In the genomic region with DNA sequence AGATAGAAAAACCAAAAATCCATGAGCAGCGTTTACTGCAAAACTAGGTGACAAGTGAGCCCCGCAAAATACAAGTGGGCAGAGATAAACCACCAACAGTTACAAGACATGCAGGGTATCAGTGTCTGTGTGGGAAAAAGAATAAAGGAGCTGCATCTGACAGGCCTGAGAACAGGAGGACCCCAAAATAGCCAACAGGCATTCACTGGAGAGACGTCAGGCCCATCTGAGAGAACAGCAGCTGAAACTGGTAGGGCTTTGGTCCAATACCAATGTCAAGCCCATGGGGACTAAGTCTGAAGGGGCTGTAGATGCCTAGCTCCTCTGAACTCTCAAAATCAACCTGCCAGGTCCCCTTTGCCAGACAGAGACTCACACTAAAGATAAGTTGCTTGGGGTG, we compare ENCODE assay signal across 1 cellular context.
TF ChIP-seq lines count a peak whose summit lies in the region.

No MANE protein-coding gene starts in this region.

TF ChIP-seq in GM23338, 12 proteins besides CTCF, POLR2A, EP300 and RAD21 (continued from another document):
- TF ChIP-seq ZNF462 (CRISPR knock-in tag; IDR thresholded peaks at IDR 0.05): no peak
- TF ChIP-seq JUNB (IDR thresholded peaks at IDR 0.05; ENCODE audit: unreplicated experiment): no peak
- TF ChIP-seq, protein P1, sequence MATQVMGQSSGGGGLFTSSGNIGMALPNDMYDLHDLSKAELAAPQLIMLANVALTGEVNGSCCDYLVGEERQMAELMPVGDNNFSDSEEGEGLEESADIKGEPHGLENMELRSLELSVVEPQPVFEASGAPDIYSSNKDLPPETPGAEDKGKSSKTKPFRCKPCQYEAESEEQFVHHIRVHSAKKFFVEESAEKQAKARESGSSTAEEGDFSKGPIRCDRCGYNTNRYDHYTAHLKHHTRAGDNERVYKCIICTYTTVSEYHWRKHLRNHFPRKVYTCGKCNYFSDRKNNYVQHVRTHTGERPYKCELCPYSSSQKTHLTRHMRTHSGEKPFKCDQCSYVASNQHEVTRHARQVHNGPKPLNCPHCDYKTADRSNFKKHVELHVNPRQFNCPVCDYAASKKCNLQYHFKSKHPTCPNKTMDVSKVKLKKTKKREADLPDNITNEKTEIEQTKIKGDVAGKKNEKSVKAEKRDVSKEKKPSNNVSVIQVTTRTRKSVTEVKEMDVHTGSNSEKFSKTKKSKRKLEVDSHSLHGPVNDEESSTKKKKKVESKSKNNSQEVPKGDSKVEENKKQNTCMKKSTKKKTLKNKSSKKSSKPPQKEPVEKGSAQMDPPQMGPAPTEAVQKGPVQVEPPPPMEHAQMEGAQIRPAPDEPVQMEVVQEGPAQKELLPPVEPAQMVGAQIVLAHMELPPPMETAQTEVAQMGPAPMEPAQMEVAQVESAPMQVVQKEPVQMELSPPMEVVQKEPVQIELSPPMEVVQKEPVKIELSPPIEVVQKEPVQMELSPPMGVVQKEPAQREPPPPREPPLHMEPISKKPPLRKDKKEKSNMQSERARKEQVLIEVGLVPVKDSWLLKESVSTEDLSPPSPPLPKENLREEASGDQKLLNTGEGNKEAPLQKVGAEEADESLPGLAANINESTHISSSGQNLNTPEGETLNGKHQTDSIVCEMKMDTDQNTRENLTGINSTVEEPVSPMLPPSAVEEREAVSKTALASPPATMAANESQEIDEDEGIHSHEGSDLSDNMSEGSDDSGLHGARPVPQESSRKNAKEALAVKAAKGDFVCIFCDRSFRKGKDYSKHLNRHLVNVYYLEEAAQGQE (IDR thresholded peaks at IDR 0.05; ENCODE audit: unreplicated experiment): no peak
